Comparison of ENCODE assay signal across 8 cellular contexts in the genomic region with DNA sequence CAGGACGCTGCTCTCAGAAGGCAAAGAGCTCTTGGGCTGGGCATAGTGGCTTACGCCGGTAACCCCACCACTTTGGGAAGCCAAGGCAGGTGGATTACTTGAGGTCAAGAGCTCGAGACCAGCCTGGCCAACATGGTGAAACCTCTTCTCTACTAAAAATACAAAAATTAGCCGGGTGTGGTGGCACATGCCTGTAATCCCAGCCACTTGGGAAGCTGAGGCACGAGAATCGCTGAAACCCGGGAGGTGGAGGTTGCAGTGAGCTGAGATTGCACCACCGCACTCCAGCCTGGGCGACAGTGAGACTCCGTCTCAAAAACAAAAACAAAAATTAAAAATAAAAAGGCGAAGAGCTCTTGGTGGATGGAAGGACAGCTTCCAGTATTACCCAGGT. TPM values are rescaled to one million over a fixed set of nuclear protein-coding genes. Genes with fewer than 3 reads are reported as not detected.
DNase-seq lines count a peak whose midpoint lies in the region; ATAC-seq and TF ChIP-seq lines count a peak whose summit lies in the region.
"Not testable (repeated sequence)": the region's sequence is repeated elsewhere in the genome, so short reads cannot be mapped to it uniquely, and the experiment has no call there.

No MANE protein-coding gene starts in this region.

- not testable (repeated sequence) for H3K36me3 ChIP-seq in OCI-LY7 (ENCODE audit: insufficient read depth, low read length); heart left ventricle; mucosa of rectum (ENCODE audit: control insufficient read depth in 2 of 2, insufficient read depth in 2 of 2, low read length in 2 of 2); vagina

- H3K9me3 ChIP-seq in OCI-LY7 (ENCODE audit: low read length); heart left ventricle; mucosa of rectum (ENCODE audit: control insufficient read depth in 2 of 2, low read length in 2 of 2); vagina: not testable (repeated sequence)

- not testable (repeated sequence) for ATAC-seq in heart left ventricle

- peak overlapping the region; percentile 98 for H3K4me2 ChIP-seq in OCI-LY7 (ENCODE audit: low read length)

- POLR2A ChIA-PET in OCI-LY7 (lab: Charles Lee): interaction anchor here (0.6 to 2.1 kb wide), 6 partner anchors 17 to 190 kb away, joined by 3 to 8 read pairs (median 3); partner anchors contain the start of gene GRPEL1

- not testable (repeated sequence) for H3K27me3 ChIP-seq in heart left ventricle; mucosa of rectum (ENCODE audit: control insufficient read depth in 2 of 2, insufficient read depth in 2 of 2, low read length in 2 of 2); vagina

- CTCF ChIA-PET in OCI-LY7 (lab: Charles Lee; ENCODE audit: unreplicated experiment): interaction anchor here (0.7 kb wide), 1 partner anchor 659 kb away, joined by 4 read pairs; no protein-coding TSS in a partner anchor

- 63 to 68% (median 66%) methylated on average over 12 of the region's 12 CpGs for WGBS in heart left ventricle, 4 donors

- H3K9me2 ChIP-seq in OCI-LY7 (ENCODE audit: insufficient read depth, low read length): not testable (repeated sequence)

- H3K9ac ChIP-seq in mucosa of rectum (ENCODE audit: low read depth in 1 of 2, low read length in 2 of 2): peak overlapping the region; percentile 76 to 83

- not testable (repeated sequence) for DNase-seq in GM12865 (ENCODE audit: low read depth); OCI-LY7 (ENCODE audit: low spot score); caudate nucleus (lab: John Stamatoyannopoulos, UW); heart left ventricle; skeletal muscle cell (ENCODE audit: low read depth); vagina (ENCODE audit: extremely low spot score in 2 of 2)
- peak; percentile 0 for DNase-seq in activated T-cell treated with anti-CD3 and anti-CD28 coated beads for 48 hours (ENCODE audit: low read depth)

- not testable (repeated sequence) for H3K27ac ChIP-seq in OCI-LY7 (ENCODE audit: low read depth, low read length, poor library complexity, severe bottlenecking)
- H3K27ac ChIP-seq in caudate nucleus (ENCODE audit: low read depth, low read length) (peak overlapping the region; percentile 97), heart left ventricle (peak overlapping the region; percentile 43 to 90 (median 87)), mucosa of rectum (ENCODE audit: low read depth in 2 of 2, low read length in 2 of 2) (peak overlapping the region; percentile 86 to 89), vagina (peak overlapping the region; percentile 82)

- H2AFZ ChIP-seq in OCI-LY7 (ENCODE audit: low read length): peak overlapping the region; percentile 94; the same call in 1 of the 2 replicates

- H3K4me1 ChIP-seq in OCI-LY7 (ENCODE audit: insufficient read depth, low read length, poor library complexity, severe bottlenecking) (peaks cover 13% of the 10 kb centered on the region), heart left ventricle (peaks cover 0 to 28% (median 16%) of the 10 kb centered on the region in 12 donors), mucosa of rectum (ENCODE audit: control insufficient read depth in 2 of 2, insufficient read depth in 2 of 2, low read length in 2 of 2) (peaks cover 19 to 22% of the 10 kb centered on the region in 2 donors), vagina (peaks cover 28% of the 10 kb centered on the region)

- not testable (repeated sequence) for H3K79me2 ChIP-seq in OCI-LY7 (ENCODE audit: insufficient read depth, low read depth, low read length)

- intact Hi-C loops in OCI-LY7 (cut with micrococcal nuclease; ENCODE audit: unreplicated experiment) (loop anchor here (1.0 to 10.0 kb wide), 2 partner anchors 84 to 838 kb away; partner anchors contain the start of gene WFS1), heart left ventricle (cut with DNase I) (loop anchor here in 5 of 10 donors (2.0 to 5.0 kb wide), 4 partner anchors 54 to 90 kb away; partner anchors contain the start of genes SORCS2 (in 1 of the 5) and TADA2B (in 1 of the 5))
- intact Hi-C loops in vagina (cut with DNase I): not testable (repeated sequence)

- H3K4me3 ChIP-seq in GM12865 (ENCODE audit: low read depth, low read length): peak overlapping the region; percentile 66
- peak overlapping the region; percentile 71 for H3K4me3 ChIP-seq in OCI-LY7 (ENCODE audit: low read depth, low read length, poor library complexity, severe bottlenecking)
- peak overlapping the region; percentile 49 to 75 (median 66) for H3K4me3 ChIP-seq in heart left ventricle
- peak overlapping the region; percentile 75 to 76 for H3K4me3 ChIP-seq in mucosa of rectum (ENCODE audit: low read length in 2 of 2)
- peak overlapping the region; percentile 54 for H3K4me3 ChIP-seq in skeletal muscle cell (ENCODE audit: low read depth, low read length)
- H3K4me3 ChIP-seq in vagina: peak overlapping the region; percentile 54 to 61

- not testable (repeated sequence) for BruUV-seq in OCI-LY7 (replicated peaks; lab: Mats Ljungman, UMichigan)

- not testable (repeated sequence) for TF ChIP-seq POLR2A in heart left ventricle (IDR thresholded peaks at IDR 0.05); vagina (IDR thresholded peaks at IDR 0.05)

- TF ChIP-seq CTCF in GM12865 (IDR thresholded peaks at IDR 0.05; ENCODE audit: insufficient read depth, low read depth, low read length, missing control alignments); OCI-LY7 (conservative IDR thresholded peaks at IDR 0.05; ENCODE audit: low read length); heart left ventricle (IDR thresholded peaks at IDR 0.05); vagina (IDR thresholded peaks at IDR 0.05): not testable (repeated sequence)

- H4K20me1 ChIP-seq in OCI-LY7 (ENCODE audit: insufficient read depth, low read length): not testable (repeated sequence)

RNA-seq across cellular contexts. Expression of gene GRPEL1, which starts 34.6 kb away (rescaled TPM):
- 27.4 and 33.4 TPM in 2 replicates for total RNA-seq in OCI-LY7 (2014; rRNA removed; shearing (Covaris generic))
- total RNA-seq in OCI-LY7 (2022): 31.3 and 43.7 TPM in 2 replicates
- 10 to 100 TPM; 38.6 to 68.1 (median 55.4) TPM for total RNA-seq in heart left ventricle
- 10 to 100 TPM; 43.7 to 70.8 TPM for polyA plus RNA-seq in heart left ventricle
- 11.0 TPM for total RNA-seq in vagina

RNA-seq across cellular contexts. Expression of gene TADA2B, which starts 59.3 kb away (rescaled TPM):
- 9.9 and 12.8 TPM in 2 replicates for total RNA-seq in OCI-LY7 (2014; rRNA removed; shearing (Covaris generic))
- total RNA-seq in OCI-LY7 (2022): 20.2 and 20.3 TPM in 2 replicates
- 10 to 100 TPM; 24.5 to 40.2 (median 30.8) TPM for total RNA-seq in heart left ventricle
- polyA plus RNA-seq in heart left ventricle: 10 to 100 TPM; 15.3 to 31.9 TPM
- total RNA-seq in vagina: 12.0 TPM
